8 cellular contexts compared by ENCODE assay signal in genomic region chr11:121722431-121723256, GRCh38.
A peak's percentile ranks its signal among the peaks of the same experiment; 100 is the strongest.
DNase-seq lines count a peak whose midpoint lies in the region; ATAC-seq lines count a peak whose summit lies in the region.

No MANE protein-coding gene starts in this region.

- no peaks in the 10 kb centered on the region for H3K36me3 ChIP-seq in duodenal mucosa (ENCODE audit: control insufficient read depth in 1 of 2, insufficient read depth in 2 of 2, low read length in 2 of 2)

- H3K27me3 Mint-ChIP-seq in stimulated activated naive B cell treated with anti-CD40 and anti-IgM and Interleukin-4, amounts not matched to agents 10 μg/mL and 1 μg/mL and 100 μg/mL, for 72 hours, result peaks cover 29 to 38% of the 10 kb centered on the region in 2 donors

- DNase-seq in EL (peak; percentile 62), NCI-H345 treated with DMSO at 0.1 percent for 48 hours (lab: John Stamatoyannopoulos, UW; ENCODE audit: unreplicated experiment) (peak; percentile 80), left lobe of liver (ENCODE audit: low spot score) (peak; percentile 51)
- no peak for DNase-seq in stimulated activated naive B cell treated with anti-CD40 and anti-IgM and Interleukin-4, amounts not matched to agents 10 μg/mL and 1 μg/mL and 100 μg/mL, for 72 hours

- no peaks in the 10 kb centered on the region for H3K4me1 ChIP-seq in duodenal mucosa (ENCODE audit: control insufficient read depth in 1 of 2, insufficient read depth in 2 of 2, low read length in 2 of 2)

- peak overlapping the region; percentile 20 for H3K27ac ChIP-seq in duodenal mucosa (ENCODE audit: low read depth, low read length)

- peaks cover 4 to 9% of the 10 kb centered on the region in 2 donors for H3K27me3 ChIP-seq in duodenal mucosa (ENCODE audit: control insufficient read depth in 1 of 2, insufficient read depth in 2 of 2, low read length in 2 of 2)

- H3K9me3 Mint-ChIP-seq in stimulated activated naive B cell treated with anti-CD40 and anti-IgM and Interleukin-4, amounts not matched to agents 10 μg/mL and 1 μg/mL and 100 μg/mL, for 72 hours, result peaks cover 0 to 6% of the 10 kb centered on the region in 2 donors

- no peaks in the 10 kb centered on the region for H3K9me3 ChIP-seq in duodenal mucosa (ENCODE audit: control insufficient read depth in 1 of 2, low read length in 2 of 2)

- H3K27ac Mint-ChIP-seq in stimulated activated naive B cell treated with anti-CD40 and anti-IgM and Interleukin-4, amounts not matched to agents 10 μg/mL and 1 μg/mL and 100 μg/mL, for 72 hours, result no peak overlapping the region

- H3K4me3 ChIP-seq in duodenal mucosa (ENCODE audit: low read depth in 1 of 2, low read length in 2 of 2), result peak overlapping the region; percentile 13 to 43

- peak overlapping the region; percentile 54 to 66 for H3K4me3 Mint-ChIP-seq in stimulated activated naive B cell treated with anti-CD40 and anti-IgM and Interleukin-4, amounts not matched to agents 10 μg/mL and 1 μg/mL and 100 μg/mL, for 72 hours

- H3K36me3 Mint-ChIP-seq in stimulated activated naive B cell treated with anti-CD40 and anti-IgM and Interleukin-4, amounts not matched to agents 10 μg/mL and 1 μg/mL and 100 μg/mL, for 72 hours, result peaks cover 0 to 1% of the 10 kb centered on the region in 2 donors

- ATAC-seq in left lobe of liver (peak; percentile 79), HG02884 (IDR thresholded peaks at IDR 0.05; ENCODE audit: unreplicated experiment) (no peak), HG03565 (IDR thresholded peaks at IDR 0.05; ENCODE audit: unreplicated experiment) (no peak), HG03095 (IDR thresholded peaks at IDR 0.05; ENCODE audit: unreplicated experiment) (no peak)
- ATAC-seq in stimulated activated naive B cell treated with anti-CD40 and anti-IgM and Interleukin-4, amounts not matched to agents 10 μg/mL and 1 μg/mL and 100 μg/mL, for 72 hours (replicated peaks), result peak; percentile 27 to 29

- H3K9ac ChIP-seq in duodenal mucosa (ENCODE audit: low read depth in 1 of 2, low read length in 2 of 2), result peak overlapping the region in 1 of 2 donors; percentile 38

- peaks cover 2 to 6% of the 10 kb centered on the region in 2 donors for H3K4me1 Mint-ChIP-seq in stimulated activated naive B cell treated with anti-CD40 and anti-IgM and Interleukin-4, amounts not matched to agents 10 μg/mL and 1 μg/mL and 100 μg/mL, for 72 hours

Comparison
In these comparisons a context has a peak if more than half of its experiments do, and no peak if none do; other contexts are left out.
1. ATAC-seq: peak in left lobe of liver (single experiment) and stimulated activated naive B cell treated with anti-CD40 and anti-IgM and Interleukin-4, amounts not matched to agents 10 μg/mL and 1 μg/mL and 100 μg/mL, for 72 hours (2 of 2); none in HG02884 (single experiment), HG03565 (single experiment) and HG03095 (single experiment).